ENCODE assay signal across 33 cellular contexts in genomic region chr15:77305953-77306352, GRCh38.
"Had no signal": no experiment of that assay in that cellular context is flagged by ENCODE, and none has a peak within 500 bp of the region (broad histone marks: within the 10 kb centered on the region; RNA-seq: fewer than 3 reads in every experiment).

No MANE protein-coding gene starts in this region.

- H3K36me3 ChIP-seq: adrenal gland, brain microvascular endothelial cell, breast epithelium had no signal

- H3K9me3 ChIP-seq: adrenal gland, body of pancreas, breast epithelium had no signal

- H3K4me3 ChIP-seq: adrenal gland, body of pancreas, breast epithelium had no signal

- FAIRE-seq: astrocyte, TTC549 had no signal

- H3K4me1 ChIP-seq: body of pancreas, breast epithelium had no signal

- ATAC-seq: activated CD8-positive, alpha-beta T cell treated with anti-CD3 and anti-CD28 coated beads for 36 hours; activated naive CD4-positive, alpha-beta T cell treated with anti-CD3 and anti-CD28 coated beads, Interleukin-2, amount 50 U/mL, for 72 hours; activated T-cell treated with anti-CD3 and anti-CD28 coated beads, Interleukin-2, amount 50 U/mL, for 4 hours; activated T-cell treated with anti-CD3 and anti-CD28 coated beads, Interleukin-2, amount 50 U/mL, for 72 hours; activated T-helper 17 cell treated with anti-CD3 and anti-CD28 coated beads, Interleukin-2, amount 50 U/mL, for 72 hours; body of pancreas had no signal

- H3K27me3 ChIP-seq: adrenal gland, body of pancreas, brain microvascular endothelial cell, breast epithelium had no signal

- DNase-seq: activated B cell treated with CpG ODN at 0.5 μM for 24 hours; activated CD4-positive, alpha-beta memory T cell treated with anti-CD3 and anti-CD28 coated beads for 36 hours; activated CD4-positive, alpha-beta T cell treated with anti-CD3 and anti-CD28 coated beads for 4 hours; activated CD4-positive, alpha-beta T cell treated with anti-CD3 and anti-CD28 coated beads, Interleukin-2, amount 10 ng/mL, durations not matched to agents 24 days and 14 days; activated CD4-positive, alpha-beta T cell treated with anti-CD3 and anti-CD28 coated beads, Interleukin-2, amount 50 U/mL, for 1 hour; activated CD4-positive, alpha-beta T cell treated with anti-CD3 and anti-CD28 coated beads, Interleukin-2, amount 50 U/mL, for 4 hours; activated CD4-positive, CD25-positive, alpha-beta regulatory T cell treated with anti-CD3 and anti-CD28 coated beads, Interleukin-2, amount 50 U/mL, for 72 hours; activated CD8-positive, alpha-beta memory T cell treated with anti-CD3 and anti-CD28 coated beads, Interleukin-2, amount 50 U/mL, for 4 hours; activated CD8-positive, alpha-beta T cell treated with anti-CD3 and anti-CD28 coated beads for 36 hours; activated effector memory CD4-positive, alpha-beta T cell treated with anti-CD3 and anti-CD28 coated beads, Interleukin-2, amount 50 U/mL, for 16 hours; activated gamma-delta T cell treated with Interleukin-2 at 50 U/mL for 16 hours; activated naive CD4-positive, alpha-beta T cell; activated naive CD4-positive, alpha-beta T cell treated with anti-CD3 and anti-CD28 coated beads for 36 hours; activated naive CD4-positive, alpha-beta T cell treated with anti-CD3 and anti-CD28 coated beads, Interleukin-2, amount 50 U/mL, for 16 hours; activated naive CD8-positive, alpha-beta T cell treated with anti-CD3 and anti-CD28 coated beads for 36 hours; activated T-cell treated with anti-CD3 and anti-CD28 coated beads for 4 hours; activated T-cell treated with anti-CD3 and anti-CD28 coated beads, Interleukin-2, amount 50 U/mL, for 1 hour; activated T-cell treated with anti-CD3 and anti-CD28 coated beads, Interleukin-2, amount 50 U/mL, for 4 hours; activated T-cell treated with anti-CD3 and anti-CD28 coated beads, Interleukin-2, amount 50 U/mL, for 72 hours; adrenal gland; amniotic stem cell; aorta; body of pancreas; brain microvascular endothelial cell; central memory CD4-positive, alpha-beta T cell; T-helper 2 cell; T-helper 9 cell had no signal

- H3K27ac ChIP-seq: body of pancreas, brain microvascular endothelial cell, breast epithelium, VCaP had no signal
